In the genomic region with DNA sequence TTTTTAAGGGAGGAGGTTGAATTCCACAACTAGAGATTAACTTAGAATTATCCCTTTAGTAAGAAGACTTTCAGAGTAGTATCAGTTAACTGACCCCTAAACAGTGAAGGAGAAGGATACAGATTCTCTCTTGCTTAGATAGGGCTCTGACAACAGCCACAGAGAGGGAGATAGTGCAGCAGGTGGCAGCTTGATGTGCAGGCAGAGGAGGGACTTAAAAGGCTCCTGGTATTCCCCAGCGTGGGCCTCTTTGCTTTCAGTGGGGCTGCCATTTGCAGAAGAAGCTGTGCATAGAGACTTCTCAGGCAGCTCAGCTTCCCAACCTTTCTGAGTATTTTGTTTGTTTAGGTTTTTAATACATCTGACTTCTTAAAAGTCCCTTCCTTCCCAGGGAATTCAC, we compare ENCODE assay signal across 11 cellular contexts. TPM values are rescaled to one million over a fixed set of nuclear protein-coding genes. Genes with fewer than 3 reads are reported as not detected.
A peak's percentile ranks its signal among the peaks of the same experiment; 100 is the strongest.
DNase-seq lines count a peak whose midpoint lies in the region; ATAC-seq lines count a peak whose summit lies in the region.
"Had no signal": no experiment of that assay in that cellular context is flagged by ENCODE, and none has a peak within 500 bp of the region (broad histone marks: within the 10 kb centered on the region; RNA-seq: fewer than 3 reads in every experiment).

No MANE protein-coding gene starts in this region.

- H3K4me1 Mint-ChIP-seq in stimulated activated memory B cell treated with anti-CD40 and anti-IgM and Interleukin-4, amounts not matched to agents 10 μg/mL and 1 μg/mL and 100 μg/mL, for 72 hours: peaks cover 10% of the 10 kb centered on the region
- H3K4me1 Mint-ChIP-seq: activated CD4-positive, alpha-beta T cell treated with anti-CD3 and anti-CD28 coated beads for 36 hours had no signal

- no peak overlapping the region for H3K4me3 ChIP-seq in SJCRH30

- no peak overlapping the region for H3K4me3 Mint-ChIP-seq in stimulated activated memory B cell treated with anti-CD40 and anti-IgM and Interleukin-4, amounts not matched to agents 10 μg/mL and 1 μg/mL and 100 μg/mL, for 72 hours
- H3K4me3 Mint-ChIP-seq: activated CD4-positive, alpha-beta T cell treated with anti-CD3 and anti-CD28 coated beads for 36 hours; activated T-helper 1 cell treated with anti-CD3 and anti-CD28 coated beads, Interleukin-12 subunit alpha, Interleukin-12 subunit beta, Interleukin-2, Interleukin-4 antibody, amounts not matched to agents 30 ng/mL and 10 ng/mL and 1 ng/mL, durations not matched to agents 14 hours and 24 hours and 36 hours had no signal

- peak; percentile 55 for ATAC-seq in HG02884 (IDR thresholded peaks at IDR 0.05; ENCODE audit: unreplicated experiment)
- peak; percentile 39 for ATAC-seq in stimulated activated memory B cell treated with anti-CD40 and anti-IgM and Interleukin-4, amounts not matched to agents 10 μg/mL and 1 μg/mL and 100 μg/mL, for 72 hours
- ATAC-seq: activated CD4-positive, alpha-beta T cell treated with anti-CD3 and anti-CD28 coated beads for 36 hours had no signal

- no peaks in the 10 kb centered on the region for H3K36me3 Mint-ChIP-seq in stimulated activated memory B cell treated with anti-CD40 and anti-IgM and Interleukin-4, amounts not matched to agents 10 μg/mL and 1 μg/mL and 100 μg/mL, for 72 hours

- H3K36me3 ChIP-seq in SJCRH30: no peaks in the 10 kb centered on the region

- H3K9me3 Mint-ChIP-seq in stimulated activated memory B cell treated with anti-CD40 and anti-IgM and Interleukin-4, amounts not matched to agents 10 μg/mL and 1 μg/mL and 100 μg/mL, for 72 hours: no peaks in the 10 kb centered on the region
- H3K9me3 Mint-ChIP-seq: activated T-helper 1 cell treated with anti-CD3 and anti-CD28 coated beads, Interleukin-12 subunit alpha, Interleukin-12 subunit beta, Interleukin-2, Interleukin-4 antibody, amounts not matched to agents 30 ng/mL and 10 ng/mL and 1 ng/mL, durations not matched to agents 14 hours and 24 hours and 36 hours had no signal

- 0 out of 2 replicates have a peak, but pooled peaks cover 7% of the 10 kb centered on the region for H3K4me1 ChIP-seq in SJCRH30

- DNase-seq in NCI-H748 (lab: John Stamatoyannopoulos, UW; ENCODE audit: unreplicated experiment) (peak; percentile 34), NCI-H748 treated with DMSO at 0.1 percent for 48 hours (lab: John Stamatoyannopoulos, UW) (no peak), SJCRH30 (peak; percentile 41 to 61), SKM-1 treated with dmso at 0.1 percent for 144 hours (lab: John Stamatoyannopoulos, UW; ENCODE audit: unreplicated experiment) (no peak), H4 (ENCODE audit: low spot score) (no peak), superior temporal gyrus (ENCODE audit: extremely low spot score) (no peak)
- DNase-seq: activated CD4-positive, alpha-beta T cell treated with anti-CD3 and anti-CD28 coated beads for 36 hours; effector memory CD4-positive, alpha-beta T cell had no signal

- H3K27ac Mint-ChIP-seq in stimulated activated memory B cell treated with anti-CD40 and anti-IgM and Interleukin-4, amounts not matched to agents 10 μg/mL and 1 μg/mL and 100 μg/mL, for 72 hours: no peak overlapping the region
- H3K27ac Mint-ChIP-seq: activated CD4-positive, alpha-beta T cell treated with anti-CD3 and anti-CD28 coated beads for 36 hours; activated T-helper 1 cell treated with anti-CD3 and anti-CD28 coated beads, Interleukin-12 subunit alpha, Interleukin-12 subunit beta, Interleukin-2, Interleukin-4 antibody, amounts not matched to agents 30 ng/mL and 10 ng/mL and 1 ng/mL, durations not matched to agents 14 hours and 24 hours and 36 hours had no signal

- no peaks in the 10 kb centered on the region for H3K9me3 ChIP-seq in SJCRH30 (replicated peaks)

- no peak overlapping the region for H3K27ac ChIP-seq in SJCRH30

- no peaks in the 10 kb centered on the region for H3K27me3 Mint-ChIP-seq in stimulated activated memory B cell treated with anti-CD40 and anti-IgM and Interleukin-4, amounts not matched to agents 10 μg/mL and 1 μg/mL and 100 μg/mL, for 72 hours

- no peaks in the 10 kb centered on the region for H3K27me3 ChIP-seq in SJCRH30

RNA-seq across cellular contexts. Expression of gene FZD1, which starts 15.9 kb away (rescaled TPM):
- 20.8 and 23.4 TPM in 2 replicates for total RNA-seq in SJCRH30 (2014; rRNA removed; shearing (Covaris generic))
- 6.1 and 6.9 TPM in 2 replicates for total RNA-seq in H4 (2014; rRNA removed; shearing (Covaris generic))

Comparison
In these comparisons a context has a peak if more than half of its experiments do, and no peak if none do; other contexts are left out.
1. DNase-seq: peak in NCI-H748 (single experiment) and SJCRH30 (2 of 2); none in NCI-H748 treated with DMSO at 0.1 percent for 48 hours (single experiment), SKM-1 treated with dmso at 0.1 percent for 144 hours (single experiment), H4 (single experiment) and superior temporal gyrus (single experiment).